Comparison of ENCODE assay signal across 20 cellular contexts in genomic region chr4:45989775-45990174, GRCh38.
DNase-seq lines count a peak whose midpoint lies in the region; ATAC-seq, FAIRE-seq and TF ChIP-seq lines count a peak whose summit lies in the region.
"Had no signal": no experiment of that assay in that cellular context is flagged by ENCODE, and none has a peak within 500 bp of the region (broad histone marks: within the 10 kb centered on the region; RNA-seq: fewer than 3 reads in every experiment).

No MANE protein-coding gene starts in this region.

- H2AFZ ChIP-seq in IMR-90 (replicated peaks; ENCODE audit: low read length, poor library complexity): no peak overlapping the region
- no peak overlapping the region for H2AFZ ChIP-seq in H1 (ENCODE audit: low read length)

- H2BK5ac ChIP-seq in IMR-90 (ENCODE audit: low read depth, low read length, poor library complexity, severe bottlenecking): no peak overlapping the region
- no peak overlapping the region for H2BK5ac ChIP-seq in H1 (ENCODE audit: low read depth, low read length)

- no peak overlapping the region for H4K91ac ChIP-seq in IMR-90 (ENCODE audit: insufficient read depth, low read depth, low read length)
- H4K91ac ChIP-seq in H1 (replicated peaks; ENCODE audit: insufficient read length, low read length): no peak overlapping the region

- H4K20me1 ChIP-seq in IMR-90 (ENCODE audit: insufficient read depth, low read length) (no peaks in the 10 kb centered on the region), H1 (replicated peaks in 1 of 2; ENCODE audit: control insufficient read depth in 1 of 2, insufficient read depth in 2 of 2, low read length in 2 of 2) (no peaks in the 10 kb centered on the region)
- H4K20me1 ChIP-seq: BLaER1 treated with 17β-estradiol and CSF1 and Interleukin-3, amounts not matched to agents 10 nM and 100 nM had no signal

- H3K56ac ChIP-seq in IMR-90 (ENCODE audit: extremely low read depth, insufficient read depth, low read length) (no peak overlapping the region), H1 (replicated peaks; ENCODE audit: insufficient read length, low read depth, low read length) (no peak overlapping the region)

- no peaks in the 10 kb centered on the region for H3K79me2 ChIP-seq in H1 (ENCODE audit: control insufficient read depth in 1 of 2, insufficient read depth in 2 of 2, low read length in 2 of 2)

- H4K5ac ChIP-seq in IMR-90 (ENCODE audit: low read depth, low read length) (no peak overlapping the region), H1 (ENCODE audit: insufficient read length, low read depth, low read length) (no peak overlapping the region)

- 0 out of 2 replicates have a peak overlapping the region, but pooled peaks have one; percentile 42 for H2BK12ac ChIP-seq in H1 (ENCODE audit: low read depth, low read length)

- H3K23ac ChIP-seq in IMR-90 (ENCODE audit: low read depth, low read length) (no peak overlapping the region), H1 (ENCODE audit: insufficient read length) (no peak overlapping the region)

- dilution Hi-C loops in IMR-90 (cut with HindIII; ENCODE audit: low sequenced_read_pairs, unreplicated experiment): no loop called here

- H3K14ac ChIP-seq in IMR-90 (replicated peaks; ENCODE audit: low read depth, low read length): no peak overlapping the region
- no peak overlapping the region for H3K14ac ChIP-seq in H1 (ENCODE audit: insufficient read length)

- TF ChIP-seq RAD21 in A549 (conservative IDR thresholded peaks at IDR 0.05 in 1 of 2, IDR thresholded peaks at IDR 0.05 in 1 of 2) (no peak), IMR-90 (IDR thresholded peaks at IDR 0.05; ENCODE audit: low read length) (no peak), H1 (IDR thresholded peaks at IDR 0.05 in 1 of 2, conservative IDR thresholded peaks at IDR 0.05 in 1 of 2; ENCODE audit: low read depth in 2 of 2, low read length in 2 of 2) (no peak)

- no peak overlapping the region for H3K4ac ChIP-seq in IMR-90 (ENCODE audit: low read depth, low read length)
- no peak overlapping the region for H3K4ac ChIP-seq in H1 (replicated peaks; ENCODE audit: insufficient read length, low read depth, low read length)

- no TSS peak for BruUV-seq in IMR-90 (replicated peaks; lab: Mats Ljungman, UMichigan)

- no peak overlapping the region for H3K18ac ChIP-seq in IMR-90 (ENCODE audit: low read depth, low read length)
- H3K18ac ChIP-seq in H1 (ENCODE audit: extremely low read depth, low read length): no peak overlapping the region

- H2BK15ac ChIP-seq in IMR-90 (ENCODE audit: low read depth, low read length) (no peak overlapping the region), H1 (ENCODE audit: low read length) (no peak overlapping the region)

- H3K27me3 ChIP-seq in IMR-90 (ENCODE audit: control insufficient read depth, insufficient read depth, low read length) (no peaks in the 10 kb centered on the region), H1 (replicated peaks in 1 of 4; ENCODE audit: control insufficient read depth in 3 of 4, extremely low read depth in 1 of 4, insufficient read depth in 3 of 4, low read length in 3 of 4) (no peaks in the 10 kb centered on the region)
- H3K27me3 ChIP-seq: BLaER1 treated with 17β-estradiol and CSF1 and Interleukin-3, amounts not matched to agents 10 nM and 100 nM had no signal

- H3K23me2 ChIP-seq in H1 (ENCODE audit: low read depth, low read length): no peaks in the 10 kb centered on the region

- DNase-seq in A549 (ENCODE audit: low read depth in 1 of 2, low spot score in 1 of 2) (no peak), IMR-90 (no peak), H1 (ENCODE audit: low read depth in 1 of 2, low spot score in 2 of 2) (no peak)
- no peak for DNase-seq in activated effector memory CD4-positive, alpha-beta T cell treated with Interleukin-2 at 50 U/mL for 16 hours
- no peak for DNase-seq in central memory CD4-positive, alpha-beta T cell
- DNase-seq: 8988T; AML-193; Caco-2; Calu3; CD4-positive, alpha-beta T cell; CD8-positive, alpha-beta T cell; DMS79 treated with DMSO at 0.1 percent for 48 hours; GF-D8 had no signal

- H3K4me3 ChIP-seq in A549 (no peak overlapping the region), IMR-90 (ENCODE audit: insufficient read depth, low read depth, low read length) (no peak overlapping the region), H1 (ENCODE audit: extremely low read depth in 1 of 4, insufficient read depth in 2 of 4, low read depth in 3 of 4, low read length in 4 of 4) (no peak overlapping the region)
- H3K4me3 ChIP-seq: BLaER1 treated with 17β-estradiol and CSF1 and Interleukin-3, amounts not matched to agents 10 nM and 100 nM had no signal

- H2BK20ac ChIP-seq in IMR-90 (ENCODE audit: low read depth, low read length) (no peak overlapping the region), H1 (ENCODE audit: low read length) (no peak overlapping the region)

- no peak overlapping the region for H2AK9ac ChIP-seq in IMR-90 (replicated peaks; ENCODE audit: low read depth, low read length, poor library complexity)

- no peak for TF ChIP-seq CTCF in A549 (IDR thresholded peaks at IDR 0.05)
- TF ChIP-seq CTCF in IMR-90 (conservative IDR thresholded peaks at IDR 0.05; ENCODE audit: low read depth, low read length): no peak
- TF ChIP-seq CTCF in H1 (IDR thresholded peaks at IDR 0.05; ENCODE audit: control extremely low read depth in 1 of 3, insufficient read depth in 1 of 3, low read depth in 1 of 3, low read length in 3 of 3): no peak

- H3K4me1 ChIP-seq in A549 (no peaks in the 10 kb centered on the region), IMR-90 (ENCODE audit: control insufficient read depth, insufficient read depth, low read length) (no peaks in the 10 kb centered on the region), H1 (replicated peaks in 1 of 4; ENCODE audit: control insufficient read depth in 3 of 4, insufficient read depth in 4 of 4, low read length in 3 of 4) (peaks cover 0 to 2% (median 0%) of the 10 kb centered on the region in 4 experiments; a peak in 2 of 7 replicates)
- H3K4me1 ChIP-seq: BLaER1 treated with 17β-estradiol and CSF1 and Interleukin-3, amounts not matched to agents 10 nM and 100 nM; Caco-2 had no signal

- no peak for FAIRE-seq in A549 (lab: Jason Lieb, UNC)
- no peak for FAIRE-seq in H1 (lab: Jason Lieb, UNC)
- FAIRE-seq: A204.1, D721Med, G401.6, GM12891, GM19239 had no signal

- TF ChIP-seq POLR2A in A549 (IDR thresholded peaks at IDR 0.05; ENCODE audit: low read length): no peak
- no peak for TF ChIP-seq POLR2A in IMR-90 (IDR thresholded peaks at IDR 0.05; ENCODE audit: low read depth, low read length)
- TF ChIP-seq POLR2A in H1 (IDR thresholded peaks at IDR 0.05; ENCODE audit: control extremely low read depth in 1 of 2, low read depth in 2 of 2, low read length in 2 of 2): no peak

- no peak overlapping the region for H4K8ac ChIP-seq in IMR-90 (ENCODE audit: low read depth in 2 of 2, low read length in 2 of 2)
- H4K8ac ChIP-seq in H1 (ENCODE audit: extremely low read depth, insufficient read depth, low read length): no peak overlapping the region

- H3K36me3 ChIP-seq in IMR-90 (ENCODE audit: control insufficient read depth, insufficient read depth, low read length): no peaks in the 10 kb centered on the region
- H3K36me3 ChIP-seq in H1 (ENCODE audit: control insufficient read depth in 2 of 4, insufficient read depth in 4 of 4, low read length in 3 of 4): no peaks in the 10 kb centered on the region
- H3K36me3 ChIP-seq: BLaER1 treated with 17β-estradiol and CSF1 and Interleukin-3, amounts not matched to agents 10 nM and 100 nM had no signal

- ATAC-seq in A549 (no peak), IMR-90 (ENCODE audit: low read depth) (no peak)
- ATAC-seq: CD8-positive, alpha-beta T cell had no signal

- WGBS in A549 (ENCODE audit: missing lambda C conversion rate): 0% methylated on average over 1 of the region's 1 CpG
- no CpG with 5 or more reads among the region's 1 CpG for WGBS in IMR-90 (ENCODE audit: extremely low coverage in 2 of 2, insufficient read length in 1 of 2), 2 experiments
- WGBS in H1 (ENCODE audit: extremely low coverage in 1 of 2, insufficient coverage in 1 of 2, insufficient read length in 1 of 2, insufficient replicate concordance in 2 of 2, low coverage in 1 of 2, low lambda C conversion rate in 2 of 2, missing lambda C conversion rate in 1 of 2), 2 experiments: 92% methylated on average over 1 of the region's 1 CpG; no CpG with 5 or more reads in 1 of the 2 experiments

- CTCF ChIA-PET in A549 (lab: Yijun Ruan, JAX): no interaction called here
- CTCF ChIA-PET in IMR-90 (lab: Yijun Ruan, JAX): no interaction called here
- CTCF ChIA-PET in H1 (lab: Charles Lee; ENCODE audit: partially characterized antibody): no interaction called here

- intact Hi-C loops in IMR-90 (cut with micrococcal nuclease): no loop called here

- H2BK120ac ChIP-seq in IMR-90 (ENCODE audit: low read depth, low read length) (no peak overlapping the region), H1 (replicated peaks; ENCODE audit: low read depth, low read length) (no peak overlapping the region)

- H3K4me2 ChIP-seq in A549 (no peak overlapping the region), IMR-90 (ENCODE audit: low read depth, low read length) (no peak overlapping the region), H1 (ENCODE audit: insufficient read depth in 1 of 2, low read depth in 2 of 2, low read length in 2 of 2) (no peak overlapping the region)
- H3K4me2 ChIP-seq: BLaER1 treated with 17β-estradiol and CSF1 and Interleukin-3, amounts not matched to agents 10 nM and 100 nM had no signal

- no peak overlapping the region for H2AK5ac ChIP-seq in IMR-90 (ENCODE audit: low read depth, low read length)
- no peak overlapping the region for H2AK5ac ChIP-seq in H1 (ENCODE audit: low read depth, low read length)

- TF ChIP-seq EP300 in A549 (IDR thresholded peaks at IDR 0.05) (no peak), H1 (IDR thresholded peaks at IDR 0.05; ENCODE audit: borderline replicate concordance in 1 of 2, low read depth in 2 of 2, low read length in 2 of 2) (no peak)

- H3K9me3 ChIP-seq in A549 (no peaks in the 10 kb centered on the region), IMR-90 (ENCODE audit: control insufficient read depth, insufficient read depth, low read length) (no peaks in the 10 kb centered on the region), H1 (ENCODE audit: insufficient read depth in 2 of 2, low read depth in 1 of 2, low read length in 1 of 2) (no peaks in the 10 kb centered on the region)
- H3K9me3 ChIP-seq: BLaER1 treated with 17β-estradiol and CSF1 and Interleukin-3, amounts not matched to agents 10 nM and 100 nM; Caco-2 had no signal

- H3K9me1 ChIP-seq in IMR-90 (ENCODE audit: insufficient read depth, low read length): no peaks in the 10 kb centered on the region

- POLR2A ChIA-PET in A549 (lab: Yijun Ruan, JAX): no interaction called here
- POLR2A ChIA-PET in IMR-90 (lab: Charles Lee; ENCODE audit: unreplicated experiment): no interaction called here
- POLR2A ChIA-PET in H1 (lab: Charles Lee; ENCODE audit: partially characterized antibody): no interaction called here

- H3K9ac ChIP-seq in IMR-90 (ENCODE audit: low read depth, low read length) (no peak overlapping the region), H1 (replicated peaks in 1 of 4; ENCODE audit: extremely low read depth in 1 of 4, low read depth in 3 of 4, low read length in 3 of 4) (no peak overlapping the region)
- H3K9ac ChIP-seq: BLaER1 treated with 17β-estradiol and CSF1 and Interleukin-3, amounts not matched to agents 10 nM and 100 nM had no signal

- no peak overlapping the region for H3K27ac ChIP-seq in A549
- no peak overlapping the region for H3K27ac ChIP-seq in IMR-90 (ENCODE audit: insufficient read depth, low read length)
- no peak overlapping the region for H3K27ac ChIP-seq in H1 (ENCODE audit: low read depth, low read length)
- H3K27ac ChIP-seq: BLaER1 treated with 17β-estradiol and CSF1 and Interleukin-3, amounts not matched to agents 10 nM and 100 nM; C4-2B had no signal

- in situ Hi-C loops in IMR-90 (cut with MboI; ENCODE audit: low sequenced_read_pairs): no loop called here

- H3K79me1 ChIP-seq in IMR-90 (ENCODE audit: low read depth in 1 of 2, low read length in 2 of 2): no peaks in the 10 kb centered on the region
- H3K79me1 ChIP-seq in H1 (ENCODE audit: low read depth, low read length): no peaks in the 10 kb centered on the region

Comparison
In these comparisons a context has a peak if more than half of its experiments do, and no peak if none do; other contexts are left out.
1. Of the 18 proteins assayed by ChIP-seq in both H1 and A549: peak only in H1: none; only in A549: none; in both: MAFK; in neither: 17.